ENCODE assay signal across 9 cellular contexts in the genomic region with DNA sequence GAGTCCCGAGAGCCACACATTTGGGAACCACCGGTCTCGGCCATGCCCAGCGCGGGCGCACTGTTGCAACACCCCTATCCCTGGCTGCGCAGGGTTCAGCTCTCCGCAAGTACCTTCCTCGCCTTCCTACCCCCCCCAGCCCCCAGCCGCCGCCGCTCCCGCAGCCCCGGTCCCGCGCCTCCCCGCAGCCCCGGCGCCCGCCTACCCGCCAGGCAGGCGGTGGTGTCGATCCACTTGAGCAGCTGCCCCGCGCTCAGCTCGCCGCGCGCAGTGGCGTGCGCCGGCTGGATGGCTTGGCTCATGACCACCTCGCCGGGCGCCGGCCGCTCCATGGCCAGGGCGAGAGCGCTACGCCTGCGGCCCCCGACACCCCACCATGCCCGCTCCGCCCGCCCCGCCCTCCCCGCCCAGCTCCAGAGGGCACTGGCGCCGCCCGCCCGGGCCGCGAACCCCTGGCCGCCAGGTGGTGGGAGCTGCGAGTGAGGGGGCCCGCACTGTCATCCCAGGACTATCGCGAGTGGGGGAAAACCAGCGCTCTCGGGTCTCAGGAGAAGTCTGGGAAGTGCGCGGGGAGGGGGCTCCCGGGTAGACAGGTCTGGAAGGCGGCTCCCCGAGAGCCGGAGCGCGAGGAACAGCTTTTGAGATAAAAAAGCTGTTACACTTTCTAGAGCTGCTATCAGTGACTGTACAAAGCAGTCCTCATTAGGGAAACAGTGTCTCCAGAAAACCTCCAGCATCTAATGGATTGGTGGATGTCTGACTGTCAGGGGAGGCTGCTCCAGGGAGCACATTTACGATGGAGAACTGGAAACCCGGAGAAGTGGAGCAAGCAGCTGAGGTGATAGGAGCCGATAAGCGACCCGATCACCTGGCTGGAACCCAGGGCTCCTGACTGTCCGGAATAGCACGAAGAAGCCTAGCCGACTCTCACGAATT. TPM values are rescaled to one million over a fixed set of nuclear protein-coding genes. Genes with fewer than 3 reads are reported as not detected.
DNase-seq lines count a peak whose midpoint lies in the region; ATAC-seq, FAIRE-seq and TF ChIP-seq lines count a peak whose summit lies in the region.
"Had no signal": no experiment of that assay in that cellular context is flagged by ENCODE, and none has a peak within 500 bp of the region (broad histone marks: within the 10 kb centered on the region; RNA-seq: fewer than 3 reads in every experiment).

Gene ACOT12 (minus strand): TSS at position 352 of the 936 bp plus-strand sequence. CDS start 20 bp downstream, at position 332.

- H3K36me3 ChIP-seq in PC-3 (ENCODE audit: low read depth, low read length) (no peaks in the 10 kb centered on the region), pancreas (no peaks in the 10 kb centered on the region), MM.1S (replicated peaks; ENCODE audit: insufficient read depth, low read length) (no peaks in the 10 kb centered on the region)

- no peaks in the 10 kb centered on the region for H3K9me3 ChIP-seq in CD4-positive, alpha-beta T cell (ENCODE audit: control insufficient read depth, low read length)
- H3K9me3 ChIP-seq in PC-3 (ENCODE audit: low read length) (no peaks in the 10 kb centered on the region), pancreas (no peaks in the 10 kb centered on the region), MM.1S (replicated peaks; ENCODE audit: insufficient read depth, low read length) (no peaks in the 10 kb centered on the region)

- H3K9me2 ChIP-seq in PC-3 (replicated peaks; ENCODE audit: low read length) (no peaks in the 10 kb centered on the region), MM.1S (replicated peaks; ENCODE audit: insufficient read depth, low read length) (no peaks in the 10 kb centered on the region)

- POLR2A ChIA-PET in CD4-positive, alpha-beta T cell (lab: Charles Lee): no interaction called here
- POLR2A ChIA-PET in PC-3 (lab: Charles Lee; ENCODE audit: unreplicated experiment): interaction anchor here (0.6 kb wide), 1 partner anchor 76 kb away, joined by 3 read pairs; no protein-coding TSS in a partner anchor

- H3K79me2 ChIP-seq in PC-3 (ENCODE audit: low read length) (no peaks in the 10 kb centered on the region), MM.1S (ENCODE audit: low read length) (no peaks in the 10 kb centered on the region)

- H3F3A ChIP-seq in PC-3 (ENCODE audit: low read length, unreplicated experiment): no peaks in the 10 kb centered on the region
- no peaks in the 10 kb centered on the region for H3F3A ChIP-seq in MM.1S (ENCODE audit: insufficient read depth, low read length)

- intact Hi-C loops in CD4-positive, alpha-beta T cell (cut with DNase I, micrococcal nuclease): no loop called here
- intact Hi-C loops in PC-3 (cut with micrococcal nuclease) (no loop called here), pancreas (cut with DNase I) (no loop called here)

- ATAC-seq in CD4-positive, alpha-beta T cell (ENCODE audit: poor library complexity): no peak
- peak; percentile 62 for ATAC-seq in PC-3
- peak in 3 of 4 donors; percentile 36 to 75 (median 46) for ATAC-seq in pancreas

- no peaks in the 10 kb centered on the region for H3K4me1 Mint-ChIP-seq in CD4-positive, alpha-beta T cell (ENCODE audit: low read depth)

- H3K9ac ChIP-seq in PC-3 (ENCODE audit: low read length) (no peak within 1 kb of the TSS), MM.1S (ENCODE audit: low read length) (no peak within 1 kb of the TSS)

- no peak for TF ChIP-seq CTCF in CD4-positive, alpha-beta T cell (IDR thresholded peaks at IDR 0.05)
- TF ChIP-seq CTCF in PC-3 (conservative IDR thresholded peaks at IDR 0.05; ENCODE audit: low read depth, low read length) (no peak), fibroblast of mammary gland (conservative IDR thresholded peaks at IDR 0.05; ENCODE audit: control insufficient read depth, insufficient read depth, low read depth, low read length) (no peak), pancreas (IDR thresholded peaks at IDR 0.05) (no peak), MM.1S (IDR thresholded peaks at IDR 0.05; ENCODE audit: low read length) (no peak)

- H3K4me3 ChIP-seq in PC-3 (ENCODE audit: low read length) (peak within 1 kb of the TSS; percentile 55), fibroblast of mammary gland (ENCODE audit: control insufficient read depth, low read depth, low read length) (peak within 1 kb of the TSS; percentile 42), pancreas (peak within 1 kb of the TSS; percentile 5 to 53 (median 24)), MM.1S (ENCODE audit: low read length) (no peak within 1 kb of the TSS)

- H2AFZ ChIP-seq in PC-3 (ENCODE audit: low read length): peak within 1 kb of the TSS; percentile 68
- no peak within 1 kb of the TSS for H2AFZ ChIP-seq in MM.1S (ENCODE audit: low read length)

- no peak within 1 kb of the TSS for H3K27ac ChIP-seq in CD4-positive, alpha-beta T cell (ENCODE audit: low read depth, low read length)
- H3K27ac ChIP-seq in PC-3 (ENCODE audit: low read length): no peak within 1 kb of the TSS
- H3K27ac ChIP-seq in pancreas: no peak within 1 kb of the TSS
- no peak within 1 kb of the TSS for H3K27ac ChIP-seq in MM.1S (ENCODE audit: low read length)

- WGBS in pancreas, 2 donors: 1 to 2% methylated on average over 54 to 77 of the region's 77 CpGs

- no peak for FAIRE-seq in pancreas (lab: Jason Lieb, UNC)

- H3K4me2 ChIP-seq in PC-3 (ENCODE audit: low read length) (peak within 1 kb of the TSS; percentile 73), MM.1S (ENCODE audit: low read depth, low read length) (no peak within 1 kb of the TSS)

- BruUV-seq in PC-3 (replicated peaks; lab: Mats Ljungman, UMichigan): no TSS peak

- DNase-seq in CD4-positive, alpha-beta T cell: no peak
- DNase-seq in PC-3: no peak
- peak; percentile 17 for DNase-seq in fibroblast of mammary gland (ENCODE audit: low read depth)
- peak in 3 of 6 donors; percentile 26 to 70 (median 68) for DNase-seq in pancreas
- DNase-seq in NCI-H146 treated with DMSO at 0.1 percent for 48 hours (lab: John Stamatoyannopoulos, UW; ENCODE audit: unreplicated experiment): no peak
- no peak for DNase-seq in NCI-H146 (lab: John Stamatoyannopoulos, UW)
- no peak for DNase-seq in MM.1S
- DNase-seq in COLO829 (ENCODE audit: low spot score): no peak

- peaks cover 73% of the 10 kb centered on the region for H3K27me3 Mint-ChIP-seq in CD4-positive, alpha-beta T cell

- H3K27ac Mint-ChIP-seq in CD4-positive, alpha-beta T cell: no peak within 1 kb of the TSS

- H3K36me3 Mint-ChIP-seq in CD4-positive, alpha-beta T cell (ENCODE audit: low read depth): no peaks in the 10 kb centered on the region

- peaks cover 71% of the 10 kb centered on the region for H3K27me3 ChIP-seq in CD4-positive, alpha-beta T cell (ENCODE audit: control insufficient read depth, insufficient read depth, low read length)
- H3K27me3 ChIP-seq in PC-3 (ENCODE audit: low read length) (no peaks in the 10 kb centered on the region), pancreas (peaks cover 0 to 13% (median 0%) of the 10 kb centered on the region in 4 donors), MM.1S (replicated peaks; ENCODE audit: insufficient read depth, low read length) (no peaks in the 10 kb centered on the region)

- peak within 1 kb of the TSS; percentile 3 for H3K4me3 Mint-ChIP-seq in CD4-positive, alpha-beta T cell

- H3K9me3 Mint-ChIP-seq in CD4-positive, alpha-beta T cell: no peaks in the 10 kb centered on the region

- H3K4me1 ChIP-seq in PC-3 (ENCODE audit: insufficient read depth, low read length): no peaks in the 10 kb centered on the region
- peaks cover 0 to 4% (median 0%) of the 10 kb centered on the region in 3 donors for H3K4me1 ChIP-seq in pancreas
- no peaks in the 10 kb centered on the region for H3K4me1 ChIP-seq in MM.1S (ENCODE audit: low read length)

- CTCF ChIA-PET in CD4-positive, alpha-beta T cell (lab: Charles Lee): no interaction called here
- CTCF ChIA-PET in PC-3 (lab: Charles Lee): interaction anchor here (0.5 kb wide), 1 partner anchor 57 kb away, joined by 5 read pairs; no protein-coding TSS in a partner anchor

- no peaks in the 10 kb centered on the region for H4K20me1 ChIP-seq in PC-3 (ENCODE audit: low read length)
- no peaks in the 10 kb centered on the region for H4K20me1 ChIP-seq in MM.1S (ENCODE audit: insufficient read depth, low read length)

RNA-seq across cellular contexts. Expression of gene ACOT12, which starts in this region (rescaled TPM):
- total RNA-seq in CD4-positive, alpha-beta T cell: under 1 TPM; 0.39 to 0.44 TPM
- total RNA-seq in PC-3 (2014; rRNA removed) (not detected in 2 replicates), pancreas (under 1 TPM in 2 of 6 donors, not detected in 4; 0.06 to 0.44 TPM)
- under 1 TPM in 1 of 2 donors, not detected in 1; 0.40 TPM for polyA plus RNA-seq in pancreas
- total RNA-seq: subcutaneous adipose tissue had no signal

Comparison
In these comparisons a context has a peak if more than half of its experiments do, and no peak if none do; other contexts are left out.
1. Peak in ATAC-seq, H3K4me3 ChIP-seq and H3K4me2 ChIP-seq in PC-3; RNA of the gene not detected or under 1 TPM.
2. Peak in ATAC-seq and H3K4me3 ChIP-seq in pancreas; RNA of the gene not detected or under 1 TPM.